In genomic region chr15:29048011-29048410, GRCh38 we compare ENCODE assay signal across 19 cellular contexts.
"Had no signal": no experiment of that assay in that cellular context is flagged by ENCODE, and none has a peak within 500 bp of the region (broad histone marks: within the 10 kb centered on the region; RNA-seq: fewer than 3 reads in every experiment).

No MANE protein-coding gene starts in this region.

- ATAC-seq: foreskin keratinocyte; gastroesophageal sphincter; heart right ventricle; left ventricle myocardium superior; lower lobe of right lung; natural killer cell; stimulated activated naive B cell treated with anti-CD40 and anti-IgM and Interleukin-4, amounts not matched to agents 10 μg/mL and 1 μg/mL and 100 μg/mL, for 72 hours had no signal

- H3K36me3 ChIP-seq: esophagus muscularis mucosa, gastroesophageal sphincter, heart right ventricle, lower lobe of right lung, neural progenitor cell, sigmoid colon, transverse colon, vagina had no signal

- H3K27me3 Mint-ChIP-seq: progenitor cell of endocrine pancreas; stimulated activated naive CD8-positive, alpha-beta T cell treated with anti-CD3 and anti-CD28 coated beads, Interleukin-15, Interleukin-2, amounts not matched to agents 100 ng/mL and 50 ng/mL, for 24 hours had no signal

- H3K9me3 Mint-ChIP-seq: natural killer cell; stimulated activated naive CD8-positive, alpha-beta T cell treated with anti-CD3 and anti-CD28 coated beads, Interleukin-15, Interleukin-2, amounts not matched to agents 100 ng/mL and 50 ng/mL, for 24 hours had no signal

- H3K27ac Mint-ChIP-seq: neural progenitor cell; progenitor cell of endocrine pancreas; stimulated activated naive B cell treated with anti-CD40 and anti-IgM and Interleukin-4, amounts not matched to agents 10 μg/mL and 1 μg/mL and 100 μg/mL, for 72 hours; stimulated activated naive CD8-positive, alpha-beta T cell treated with anti-CD3 and anti-CD28 coated beads, Interleukin-15, Interleukin-2, amounts not matched to agents 100 ng/mL and 50 ng/mL, for 24 hours had no signal

- H3K9me3 ChIP-seq: gastroesophageal sphincter, heart right ventricle, lower lobe of right lung, sigmoid colon, transverse colon, vagina had no signal

- H3K27me3 ChIP-seq: esophagus muscularis mucosa, foreskin keratinocyte, gastroesophageal sphincter, neural progenitor cell, sigmoid colon, transverse colon, vagina had no signal

- H3K4me1 ChIP-seq: esophagus muscularis mucosa, foreskin keratinocyte, gastroesophageal sphincter, heart right ventricle, lower lobe of right lung, neural progenitor cell, parathyroid adenoma, sigmoid colon, transverse colon, vagina had no signal

- H3K4me1 Mint-ChIP-seq: stimulated activated naive B cell treated with anti-CD40 and anti-IgM and Interleukin-4, amounts not matched to agents 10 μg/mL and 1 μg/mL and 100 μg/mL, for 72 hours had no signal

- H3K4me3 Mint-ChIP-seq: natural killer cell; neural progenitor cell; stimulated activated naive B cell treated with anti-CD40 and anti-IgM and Interleukin-4, amounts not matched to agents 10 μg/mL and 1 μg/mL and 100 μg/mL, for 72 hours; stimulated activated naive CD8-positive, alpha-beta T cell treated with anti-CD3 and anti-CD28 coated beads, Interleukin-15, Interleukin-2, amounts not matched to agents 100 ng/mL and 50 ng/mL, for 24 hours had no signal

- H3K4me3 ChIP-seq: esophagus muscularis mucosa, gastroesophageal sphincter, heart right ventricle, lower lobe of right lung, neural progenitor cell, sigmoid colon, transverse colon, vagina had no signal

- H3K36me3 Mint-ChIP-seq: natural killer cell; stimulated activated naive B cell treated with anti-CD40 and anti-IgM and Interleukin-4, amounts not matched to agents 10 μg/mL and 1 μg/mL and 100 μg/mL, for 72 hours had no signal

- DNase-seq: effector CD8-positive, alpha-beta T cell; foreskin keratinocyte; heart right ventricle; hippocampal formation; left ventricle myocardium superior; lower lobe of right lung; natural killer cell; stimulated activated CD4-positive, alpha-beta T cell treated with anti-CD3 and anti-CD28 coated beads, Interleukin-15, amount 100 ng/mL, for 24 hours; stimulated activated CD4-positive, alpha-beta T cell treated with anti-CD3 and anti-CD28 coated beads, Interleukin-2, amount 100 ng/mL, for 48 hours; stimulated activated naive B cell treated with anti-CD40 and anti-IgM and Interleukin-4, amounts not matched to agents 10 μg/mL and 1 μg/mL and 100 μg/mL, for 72 hours; transverse colon had no signal

- H3K27ac ChIP-seq: esophagus muscularis mucosa, foreskin keratinocyte, gastroesophageal sphincter, heart right ventricle, lower lobe of right lung, neural progenitor cell, parathyroid adenoma, sigmoid colon, transverse colon, vagina had no signal
